ENCODE assay signal across 17 cellular contexts in the genomic region with DNA sequence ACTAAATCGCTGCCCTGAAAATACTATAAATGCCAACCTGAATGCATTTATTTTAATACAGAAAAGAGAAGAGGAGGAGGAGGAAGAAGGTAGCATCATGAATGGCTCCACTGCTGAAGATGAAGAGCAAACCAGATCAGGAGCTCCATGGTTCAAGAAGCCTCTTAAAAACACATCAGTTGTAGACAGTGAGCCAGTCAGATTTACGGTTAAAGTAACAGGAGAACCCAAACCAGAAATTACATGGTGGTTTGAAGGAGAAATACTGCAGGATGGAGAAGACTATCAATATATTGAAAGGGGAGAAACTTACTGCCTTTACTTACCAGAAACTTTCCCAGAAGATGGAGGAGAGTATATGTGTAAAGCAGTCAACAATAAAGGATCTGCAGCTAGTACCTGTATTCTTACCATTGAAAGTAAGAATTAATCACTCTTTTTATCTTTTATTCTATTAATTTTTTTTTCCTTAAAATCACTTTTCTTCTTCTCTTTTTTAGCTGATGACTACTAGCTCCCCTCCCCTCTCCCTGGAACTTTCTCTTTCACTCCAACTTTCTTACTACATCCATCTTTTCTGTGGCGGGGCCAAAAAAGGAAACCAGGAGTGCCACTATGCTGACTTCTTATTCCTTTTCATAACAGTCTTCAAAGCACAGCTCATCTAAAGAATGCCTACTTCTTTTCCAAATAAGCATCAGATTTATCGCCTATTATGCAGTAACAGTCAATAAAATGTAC. TPM values are rescaled to one million over a fixed set of nuclear protein-coding genes. Genes with fewer than 3 reads are reported as not detected.
DNase-seq lines count a peak whose midpoint lies in the region; ATAC-seq and TF ChIP-seq lines count a peak whose summit lies in the region.
"Had no signal": no experiment of that assay in that cellular context is flagged by ENCODE, and none has a peak within 500 bp of the region (broad histone marks: within the 10 kb centered on the region; RNA-seq: fewer than 3 reads in every experiment).

No MANE protein-coding gene starts in this region.

- DNase-seq in CD4-positive, CD25-positive, alpha-beta regulatory T cell: no peak
- DNase-seq in Calu3: no peak
- no peak for DNase-seq in activated T-helper 1 cell treated with anti-CD3 and anti-CD28 coated beads, Interleukin-12 subunit alpha, Interleukin-12 subunit beta, Interleukin-2, Interleukin-4 antibody, amounts not matched to agents 30 ng/mL and 10 ng/mL and 1 ng/mL, durations not matched to agents 14 hours and 24 hours and 36 hours (ENCODE audit: low spot score)
- DNase-seq in naive thymus-derived CD4-positive, alpha-beta T cell: no peak
- DNase-seq in HAP-1 (ENCODE audit: low spot score in 2 of 2): no peak
- no peak for DNase-seq in T-helper 2 cell treated with Interferon-gamma antibody and Interleukin-4, amounts not matched to agents 5 μg/mL and 100 μg/mL, for 36 hours (ENCODE audit: low spot score)
- DNase-seq in H7: no peak
- DNase-seq: DMS53, GDM1, glutamatergic neuron, left colon, NCI-H187, psoas muscle, SHP77 had no signal

- no peak overlapping the region for H3K4me3 Mint-ChIP-seq in CD4-positive, CD25-positive, alpha-beta regulatory T cell
- H3K4me3 Mint-ChIP-seq in Calu3 (ENCODE audit: low read depth, unreplicated experiment): no peak overlapping the region
- H3K4me3 Mint-ChIP-seq in activated T-helper 1 cell treated with anti-CD3 and anti-CD28 coated beads, Interleukin-12 subunit alpha, Interleukin-12 subunit beta, Interleukin-2, Interleukin-4 antibody, amounts not matched to agents 30 ng/mL and 10 ng/mL and 1 ng/mL, durations not matched to agents 14 hours and 24 hours and 36 hours: no peak overlapping the region
- no peak overlapping the region for H3K4me3 Mint-ChIP-seq in naive thymus-derived CD4-positive, alpha-beta T cell
- no peak overlapping the region for H3K4me3 Mint-ChIP-seq in T-helper 2 cell treated with Interferon-gamma antibody and Interleukin-4, amounts not matched to agents 5 μg/mL and 100 μg/mL, for 36 hours
- H3K4me3 Mint-ChIP-seq: dendritic cell treated with granulocyte-macrophage colony-stimulating factor and Interleukin-4, amounts not matched to agents 40 ng/mL and 50 ng/mL, for 4 days; neural crest cell had no signal

- H3K4me3 ChIP-seq in CD4-positive, CD25-positive, alpha-beta regulatory T cell (ENCODE audit: low read depth, low read length): no peak overlapping the region
- no peak overlapping the region for H3K4me3 ChIP-seq in naive thymus-derived CD4-positive, alpha-beta T cell (ENCODE audit: low read length)
- H3K4me3 ChIP-seq in HAP-1 (no peak overlapping the region), H7 (ENCODE audit: insufficient read depth, low read depth, low read length) (no peak overlapping the region)
- H3K4me3 ChIP-seq: psoas muscle had no signal

- no peaks in the 10 kb centered on the region for H3K9me3 Mint-ChIP-seq in CD4-positive, CD25-positive, alpha-beta regulatory T cell
- no peaks in the 10 kb centered on the region for H3K9me3 Mint-ChIP-seq in Calu3 (ENCODE audit: low read depth, unreplicated experiment)
- H3K9me3 Mint-ChIP-seq in activated T-helper 1 cell treated with anti-CD3 and anti-CD28 coated beads, Interleukin-12 subunit alpha, Interleukin-12 subunit beta, Interleukin-2, Interleukin-4 antibody, amounts not matched to agents 30 ng/mL and 10 ng/mL and 1 ng/mL, durations not matched to agents 14 hours and 24 hours and 36 hours: no peaks in the 10 kb centered on the region
- H3K9me3 Mint-ChIP-seq in naive thymus-derived CD4-positive, alpha-beta T cell: peaks cover 0 to 2% (median 0%) of the 10 kb centered on the region in 11 donors
- no peaks in the 10 kb centered on the region for H3K9me3 Mint-ChIP-seq in T-helper 2 cell treated with Interferon-gamma antibody and Interleukin-4, amounts not matched to agents 5 μg/mL and 100 μg/mL, for 36 hours
- H3K9me3 Mint-ChIP-seq: dendritic cell treated with granulocyte-macrophage colony-stimulating factor and Interleukin-4, amounts not matched to agents 40 ng/mL and 50 ng/mL, for 4 days; neural crest cell had no signal

- CTCF ChIA-PET in Calu3 (lab: Charles Lee): no interaction called here
- CTCF ChIA-PET in naive thymus-derived CD4-positive, alpha-beta T cell (lab: Charles Lee): interaction anchor here (0.8 kb wide), 1 partner anchor 216 kb away, joined by 3 read pairs; no protein-coding TSS in a partner anchor

- no peaks in the 10 kb centered on the region for H3K9me3 ChIP-seq in CD4-positive, CD25-positive, alpha-beta regulatory T cell (ENCODE audit: control insufficient read depth in 2 of 2, low read length in 2 of 2)
- no peaks in the 10 kb centered on the region for H3K9me3 ChIP-seq in naive thymus-derived CD4-positive, alpha-beta T cell (ENCODE audit: control insufficient read depth in 2 of 3, low read length in 3 of 3)
- H3K9me3 ChIP-seq in HAP-1: no peaks in the 10 kb centered on the region
- H3K9me3 ChIP-seq: psoas muscle had no signal

- TSS peak; percentile 7 for BruUV-seq in Calu3 (replicated peaks; lab: Mats Ljungman, UMichigan)

- intact Hi-C loops in Calu3 (cut with micrococcal nuclease; ENCODE audit: unreplicated experiment): loop anchor here (10.0 kb wide), 1 partner anchor 172 kb away; no protein-coding TSS in a partner anchor
- intact Hi-C loops in activated T-helper 1 cell treated with anti-CD3 and anti-CD28 coated beads, Interleukin-12 subunit alpha, Interleukin-12 subunit beta, Interleukin-2, Interleukin-4 antibody, amounts not matched to agents 30 ng/mL and 10 ng/mL and 1 ng/mL, durations not matched to agents 14 hours and 24 hours and 36 hours (cut with micrococcal nuclease): loop anchor here (10.0 kb wide), 1 partner anchor 118 kb away; no protein-coding TSS in a partner anchor
- intact Hi-C loops in naive thymus-derived CD4-positive, alpha-beta T cell (cut with micrococcal nuclease): loop anchor here in 1 of 2 donors (10.0 kb wide), 1 partner anchor 368 kb away; no protein-coding TSS in a partner anchor

- in situ Hi-C loops in HAP-1 (cut with MboI; ENCODE audit: low sequenced_read_pairs): no loop called here

- no peaks in the 10 kb centered on the region for H3K4me1 ChIP-seq in CD4-positive, CD25-positive, alpha-beta regulatory T cell (ENCODE audit: control insufficient read depth, insufficient read depth, low read length, poor library complexity, severe bottlenecking)
- H3K4me1 ChIP-seq in naive thymus-derived CD4-positive, alpha-beta T cell (ENCODE audit: control insufficient read depth in 2 of 2, insufficient read depth in 2 of 2, low read length in 2 of 2): no peaks in the 10 kb centered on the region
- H3K4me1 ChIP-seq in HAP-1: peaks cover 2% of the 10 kb centered on the region; the same call in 1 of the 2 replicates
- H3K4me1 ChIP-seq: psoas muscle had no signal

- peaks cover 21% of the 10 kb centered on the region for H3K36me3 Mint-ChIP-seq in CD4-positive, CD25-positive, alpha-beta regulatory T cell
- peaks cover 34% of the 10 kb centered on the region for H3K36me3 Mint-ChIP-seq in Calu3 (ENCODE audit: insufficient read depth, unreplicated experiment)
- H3K36me3 Mint-ChIP-seq in activated T-helper 1 cell treated with anti-CD3 and anti-CD28 coated beads, Interleukin-12 subunit alpha, Interleukin-12 subunit beta, Interleukin-2, Interleukin-4 antibody, amounts not matched to agents 30 ng/mL and 10 ng/mL and 1 ng/mL, durations not matched to agents 14 hours and 24 hours and 36 hours (ENCODE audit: low read depth): peaks cover 32% of the 10 kb centered on the region
- peaks cover 0 to 30% (median 20%) of the 10 kb centered on the region in 5 donors for H3K36me3 Mint-ChIP-seq in naive thymus-derived CD4-positive, alpha-beta T cell
- H3K36me3 Mint-ChIP-seq in T-helper 2 cell treated with Interferon-gamma antibody and Interleukin-4, amounts not matched to agents 5 μg/mL and 100 μg/mL, for 36 hours (ENCODE audit: low read depth): peaks cover 41% of the 10 kb centered on the region

- H3K36me3 ChIP-seq in CD4-positive, CD25-positive, alpha-beta regulatory T cell (ENCODE audit: control insufficient read depth, insufficient read depth, low read length): peaks cover 39% of the 10 kb centered on the region
- H3K36me3 ChIP-seq in naive thymus-derived CD4-positive, alpha-beta T cell (ENCODE audit: control insufficient read depth in 2 of 3, insufficient read depth in 3 of 3, low read length in 3 of 3): peaks cover 0 to 30% (median 16%) of the 10 kb centered on the region in 3 experiments
- peaks cover 39% of the 10 kb centered on the region for H3K36me3 ChIP-seq in HAP-1 (replicated peaks)
- H3K36me3 ChIP-seq in H7 (replicated peaks; ENCODE audit: control insufficient read depth, insufficient read depth, low read length): peaks cover 14% of the 10 kb centered on the region

- no peak overlapping the region for H3K27ac ChIP-seq in CD4-positive, CD25-positive, alpha-beta regulatory T cell (ENCODE audit: insufficient read depth, low read length, poor library complexity, severe bottlenecking)
- no peak overlapping the region for H3K27ac ChIP-seq in naive thymus-derived CD4-positive, alpha-beta T cell (ENCODE audit: low read depth, low read length)
- H3K27ac ChIP-seq: psoas muscle had no signal

- peaks cover 10 to 33% (median 14%) of the 10 kb centered on the region in 4 donors for H3K4me1 Mint-ChIP-seq in CD4-positive, CD25-positive, alpha-beta regulatory T cell
- H3K4me1 Mint-ChIP-seq in Calu3 (ENCODE audit: low read depth, unreplicated experiment): no peaks in the 10 kb centered on the region
- H3K4me1 Mint-ChIP-seq in activated T-helper 1 cell treated with anti-CD3 and anti-CD28 coated beads, Interleukin-12 subunit alpha, Interleukin-12 subunit beta, Interleukin-2, Interleukin-4 antibody, amounts not matched to agents 30 ng/mL and 10 ng/mL and 1 ng/mL, durations not matched to agents 14 hours and 24 hours and 36 hours (ENCODE audit: low read depth): peaks cover 20% of the 10 kb centered on the region
- peaks cover 0 to 26% (median 8%) of the 10 kb centered on the region in 7 donors for H3K4me1 Mint-ChIP-seq in naive thymus-derived CD4-positive, alpha-beta T cell
- peaks cover 10% of the 10 kb centered on the region for H3K4me1 Mint-ChIP-seq in T-helper 2 cell treated with Interferon-gamma antibody and Interleukin-4, amounts not matched to agents 5 μg/mL and 100 μg/mL, for 36 hours (ENCODE audit: low read depth)
- H3K4me1 Mint-ChIP-seq: neural crest cell had no signal

- no peaks in the 10 kb centered on the region for H3K27me3 Mint-ChIP-seq in CD4-positive, CD25-positive, alpha-beta regulatory T cell
- H3K27me3 Mint-ChIP-seq in Calu3 (ENCODE audit: unreplicated experiment): no peaks in the 10 kb centered on the region
- H3K27me3 Mint-ChIP-seq in activated T-helper 1 cell treated with anti-CD3 and anti-CD28 coated beads, Interleukin-12 subunit alpha, Interleukin-12 subunit beta, Interleukin-2, Interleukin-4 antibody, amounts not matched to agents 30 ng/mL and 10 ng/mL and 1 ng/mL, durations not matched to agents 14 hours and 24 hours and 36 hours (ENCODE audit: insufficient read depth): no peaks in the 10 kb centered on the region
- H3K27me3 Mint-ChIP-seq in naive thymus-derived CD4-positive, alpha-beta T cell: no peaks in the 10 kb centered on the region
- H3K27me3 Mint-ChIP-seq in T-helper 2 cell treated with Interferon-gamma antibody and Interleukin-4, amounts not matched to agents 5 μg/mL and 100 μg/mL, for 36 hours (ENCODE audit: low read depth): no peaks in the 10 kb centered on the region
- H3K27me3 Mint-ChIP-seq: dendritic cell treated with granulocyte-macrophage colony-stimulating factor and Interleukin-4, amounts not matched to agents 40 ng/mL and 50 ng/mL, for 4 days had no signal

- POLR2A ChIA-PET in naive thymus-derived CD4-positive, alpha-beta T cell (lab: Charles Lee): interaction anchor here (1.3 kb wide), 1 partner anchor 36 kb away, joined by 3 read pairs; a partner anchor contains a TSS

- TF ChIP-seq CTCF in Calu3 (IDR thresholded peaks at IDR 0.05; ENCODE audit: unreplicated experiment): no peak

- ATAC-seq in CD4-positive, CD25-positive, alpha-beta regulatory T cell (ENCODE audit: low read depth in 2 of 2): no peak
- ATAC-seq in naive thymus-derived CD4-positive, alpha-beta T cell: peak; percentile 36
- ATAC-seq: left colon, psoas muscle had no signal

- H3K27ac Mint-ChIP-seq in CD4-positive, CD25-positive, alpha-beta regulatory T cell: peak overlapping the region in 2 of 3 donors; percentile 11 to 15
- H3K27ac Mint-ChIP-seq in Calu3 (ENCODE audit: unreplicated experiment): no peak overlapping the region
- peak overlapping the region; percentile 4 for H3K27ac Mint-ChIP-seq in activated T-helper 1 cell treated with anti-CD3 and anti-CD28 coated beads, Interleukin-12 subunit alpha, Interleukin-12 subunit beta, Interleukin-2, Interleukin-4 antibody, amounts not matched to agents 30 ng/mL and 10 ng/mL and 1 ng/mL, durations not matched to agents 14 hours and 24 hours and 36 hours
- peak overlapping the region in 6 of 9 donors; percentile 6 to 69 (median 47) for H3K27ac Mint-ChIP-seq in naive thymus-derived CD4-positive, alpha-beta T cell
- no peak overlapping the region for H3K27ac Mint-ChIP-seq in T-helper 2 cell treated with Interferon-gamma antibody and Interleukin-4, amounts not matched to agents 5 μg/mL and 100 μg/mL, for 36 hours
- H3K27ac Mint-ChIP-seq: dendritic cell treated with granulocyte-macrophage colony-stimulating factor and Interleukin-4, amounts not matched to agents 40 ng/mL and 50 ng/mL, for 4 days had no signal

- no peaks in the 10 kb centered on the region for H3K27me3 ChIP-seq in CD4-positive, CD25-positive, alpha-beta regulatory T cell (ENCODE audit: control insufficient read depth, insufficient read depth, low read length)
- no peaks in the 10 kb centered on the region for H3K27me3 ChIP-seq in naive thymus-derived CD4-positive, alpha-beta T cell (ENCODE audit: control insufficient read depth in 2 of 2, insufficient read depth in 2 of 2, low read length in 2 of 2)
- H3K27me3 ChIP-seq in HAP-1 (ENCODE audit: low read depth) (no peaks in the 10 kb centered on the region), H7 (ENCODE audit: control insufficient read depth, insufficient read depth, low read length) (no peaks in the 10 kb centered on the region)

RNA-seq across cellular contexts. Expression of a gene that starts 36.3 kb away (rescaled TPM):
- total RNA-seq in CD4-positive, CD25-positive, alpha-beta regulatory T cell: 225 TPM
- polyA plus RNA-seq in CD4-positive, CD25-positive, alpha-beta regulatory T cell: 10 to 100 TPM; 46.2 to 52.8 (median 50.1) TPM
- total RNA-seq in Calu3 (2022): 165 and 188 TPM in 2 replicates
- 268 and 278 TPM in 2 replicates for total RNA-seq in activated T-helper 1 cell treated with anti-CD3 and anti-CD28 coated beads, Interleukin-12 subunit alpha, Interleukin-12 subunit beta, Interleukin-2, Interleukin-4 antibody, amounts not matched to agents 30 ng/mL and 10 ng/mL and 1 ng/mL, durations not matched to agents 14 hours and 24 hours and 36 hours
- 100 to 1,000 TPM; 182 to 253 (median 224) TPM for total RNA-seq in naive thymus-derived CD4-positive, alpha-beta T cell
- 10 to 100 TPM; 58.0 to 61.8 TPM for polyA plus RNA-seq in naive thymus-derived CD4-positive, alpha-beta T cell
- 165 and 230 TPM in 2 replicates for total RNA-seq in H7 (2014; rRNA removed; shearing (Covaris generic))

RNA-seq across cellular contexts. Expression of a gene that starts 54.1 kb away (rescaled TPM):
- total RNA-seq in CD4-positive, CD25-positive, alpha-beta regulatory T cell: 1.1 TPM
- under 1 TPM in 3 of 4 donors, not detected in 1; 0.17 to 0.47 (median 0.17) TPM for polyA plus RNA-seq in CD4-positive, CD25-positive, alpha-beta regulatory T cell
- 1.9 and 2.0 TPM in 2 replicates for total RNA-seq in Calu3 (2022)
- total RNA-seq in activated T-helper 1 cell treated with anti-CD3 and anti-CD28 coated beads, Interleukin-12 subunit alpha, Interleukin-12 subunit beta, Interleukin-2, Interleukin-4 antibody, amounts not matched to agents 30 ng/mL and 10 ng/mL and 1 ng/mL, durations not matched to agents 14 hours and 24 hours and 36 hours: 0.24 and 0.31 TPM in 2 replicates
- total RNA-seq in naive thymus-derived CD4-positive, alpha-beta T cell: 1 to 10 TPM in 2 of 5 experiments, under 1 TPM in 3; 0.48 to 2.6 (median 0.78) TPM
- 1 to 10 TPM in 1 of 2 donors, under 1 TPM in 1; 0.33 to 1.4 TPM for polyA plus RNA-seq in naive thymus-derived CD4-positive, alpha-beta T cell
- total RNA-seq in H7 (2014; rRNA removed; shearing (Covaris generic)): 0.90 and 1.3 TPM in 2 replicates
- total RNA-seq: OCI-LY7 had no signal

Comparison
In these comparisons a context has a peak if more than half of its experiments do, and no peak if none do; other contexts are left out.
1. H3K27ac Mint-ChIP-seq: peak in CD4-positive, CD25-positive, alpha-beta regulatory T cell (2 of 3), activated T-helper 1 cell treated with anti-CD3 and anti-CD28 coated beads, Interleukin-12 subunit alpha, Interleukin-12 subunit beta, Interleukin-2, Interleukin-4 antibody, amounts not matched to agents 30 ng/mL and 10 ng/mL and 1 ng/mL, durations not matched to agents 14 hours and 24 hours and 36 hours (single experiment) and naive thymus-derived CD4-positive, alpha-beta T cell (6 of 9); none in Calu3 (single experiment) and T-helper 2 cell treated with Interferon-gamma antibody and Interleukin-4, amounts not matched to agents 5 μg/mL and 100 μg/mL, for 36 hours (single experiment).